Comparison of ENCODE assay signal across 11 cellular contexts in the genomic region with DNA sequence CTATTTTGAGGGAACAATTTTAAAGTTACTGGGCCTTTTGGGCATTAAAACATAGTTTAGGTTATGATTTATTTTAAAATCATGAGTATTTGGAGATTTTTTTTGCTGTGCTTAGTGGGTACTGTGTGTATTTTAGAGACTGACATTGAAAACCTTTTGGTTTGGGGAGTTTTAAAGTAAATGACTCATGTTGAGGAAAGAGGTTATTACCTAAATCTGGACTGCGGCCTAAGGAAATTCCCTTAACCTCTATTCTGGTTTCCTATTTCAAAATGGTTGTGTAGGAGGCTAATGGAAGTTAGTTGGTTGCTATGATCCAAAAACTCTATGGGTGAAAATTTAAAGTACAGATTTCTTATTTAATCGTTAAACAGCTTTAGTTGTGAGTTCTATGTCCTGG. TPM values are rescaled to one million over a fixed set of nuclear protein-coding genes. Genes with fewer than 3 reads are reported as not detected.
DNase-seq lines count a peak whose midpoint lies in the region; ATAC-seq and TF ChIP-seq lines count a peak whose summit lies in the region.
"Had no signal": no experiment of that assay in that cellular context is flagged by ENCODE, and none has a peak within 500 bp of the region (broad histone marks: within the 10 kb centered on the region; RNA-seq: fewer than 3 reads in every experiment).

No MANE protein-coding gene starts in this region.

- H3K9me3 ChIP-seq in ascending aorta: no peaks in the 10 kb centered on the region

- H3K36me3 ChIP-seq in ascending aorta: no peaks in the 10 kb centered on the region

- ATAC-seq in GM18519 (IDR thresholded peaks at IDR 0.05; ENCODE audit: low FRiP score, unreplicated experiment) (peak; percentile 61), HG02678 (IDR thresholded peaks at IDR 0.05; ENCODE audit: unreplicated experiment) (peak; percentile 86), omental fat pad (ENCODE audit: low FRiP score) (peak; percentile 78)

- peaks cover 0 to 20% of the 10 kb centered on the region in 2 donors for H3K4me1 ChIP-seq in ascending aorta

- DNase-seq in ascending aorta (ENCODE audit: low spot score in 2 of 2) (no peak), omental fat pad (ENCODE audit: low spot score) (no peak), NCI-H2196 treated with DMSO at 0.1 percent for 48 hours (lab: John Stamatoyannopoulos, UW; ENCODE audit: unreplicated experiment) (no peak), coronary artery (ENCODE audit: low spot score) (no peak), NCI-H2227 (lab: John Stamatoyannopoulos, UW; ENCODE audit: unreplicated experiment) (no peak), NCI-H1417 (lab: John Stamatoyannopoulos, UW) (no peak)
- DNase-seq: activated B cell treated with CpG ODN at 0.5 μM for 24 hours, islet precursor cell, nucleus accumbens had no signal

- intact Hi-C loops in ascending aorta (cut with DNase I): no loop called here

- H3K27ac ChIP-seq in ascending aorta (peak overlapping the region; percentile 12 to 41), coronary artery (peak overlapping the region in 1 of 2 donors; percentile 42)

- TF ChIP-seq CTCF in ascending aorta (IDR thresholded peaks at IDR 0.05): no peak
- TF ChIP-seq CTCF in omental fat pad (IDR thresholded peaks at IDR 0.05): no peak
- TF ChIP-seq CTCF in coronary artery (IDR thresholded peaks at IDR 0.05): no peak

- no peaks in the 10 kb centered on the region for H3K27me3 ChIP-seq in ascending aorta

- H3K4me3 ChIP-seq in ascending aorta (no peak overlapping the region), coronary artery (no peak overlapping the region)

RNA-seq across cellular contexts. Expression of gene DPH6, which starts 57.3 kb away (rescaled TPM):
- total RNA-seq in ascending aorta (9.0 TPM), omental fat pad (10 to 100 TPM; 10.1 to 27.9 (median 13.7) TPM)
